ENCODE assay signal across 8 cellular contexts in genomic region chr7:3301472-3301778, GRCh38.
DNase-seq lines count a peak whose midpoint lies in the region; ATAC-seq and TF ChIP-seq lines count a peak whose summit lies in the region.

No MANE protein-coding gene starts in this region.

- DNase-seq in coronary artery (ENCODE audit: low spot score) (no peak), T-helper 1 cell (no peak)
- DNase-seq in stimulated activated CD4-positive, alpha-beta T cell treated with anti-CD3 and anti-CD28 coated beads, Interleukin-4, amount 100 ng/mL, for 4 hours, result no peak
- no peak for DNase-seq in stimulated activated CD4-positive, alpha-beta T cell treated with anti-CD3 and anti-CD28 coated beads, Interleukin-4, amount 100 ng/mL, for 24 hours

- ATAC-seq in GM19397 (IDR thresholded peaks at IDR 0.05; ENCODE audit: unreplicated experiment), result peak; percentile 23
- peak; percentile 23 for ATAC-seq in HG03045 (IDR thresholded peaks at IDR 0.05; ENCODE audit: unreplicated experiment)
- ATAC-seq in HG03039 (IDR thresholded peaks at IDR 0.05; ENCODE audit: unreplicated experiment), result no peak

- H3K4me3 ChIP-seq in coronary artery (peak overlapping the region; percentile 94), skin epidermis (peak overlapping the region; percentile 26 to 54 (median 37))

- peak overlapping the region; percentile 57 to 90 for H3K27ac ChIP-seq in coronary artery
- peak overlapping the region in 3 of 21 experiments; percentile 64 to 81 (median 76) for H3K27ac ChIP-seq in skin epidermis

- no peak for TF ChIP-seq CTCF in coronary artery (IDR thresholded peaks at IDR 0.05)
